Comparison of ENCODE assay signal across 15 cellular contexts in the genomic region with DNA sequence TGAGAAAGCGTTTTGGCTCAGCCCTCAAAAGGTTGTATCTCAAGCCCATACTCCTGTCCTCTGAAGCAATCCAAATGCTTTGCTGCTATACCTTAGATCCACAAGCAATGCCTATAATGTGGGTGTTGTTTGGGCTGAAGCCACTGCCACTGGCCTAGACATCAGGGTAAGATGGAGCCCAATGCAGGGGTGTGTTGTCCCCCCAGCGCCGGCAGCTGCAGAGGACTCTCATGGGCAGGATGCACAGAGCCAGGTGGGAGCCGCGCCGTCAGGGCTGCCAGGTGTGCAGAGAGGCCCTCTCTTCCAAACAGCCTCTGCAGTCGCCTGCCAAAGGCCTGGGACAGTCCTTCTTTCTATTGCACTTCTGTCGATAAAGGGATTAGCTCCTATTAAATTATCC.
DNase-seq lines count a peak whose midpoint lies in the region; TF ChIP-seq lines count a peak whose summit lies in the region.
"Had no signal": no experiment of that assay in that cellular context is flagged by ENCODE, and none has a peak within 500 bp of the region (broad histone marks: within the 10 kb centered on the region; RNA-seq: fewer than 3 reads in every experiment).

No MANE protein-coding gene starts in this region.

- CTCF ChIA-PET in activated CD4-positive, alpha-beta memory T cell treated with anti-CD3 and anti-CD28 coated beads, Interleukin-2, amount 10 ng/mL, durations not matched to agents 7 days and 5 days (lab: Charles Lee): no interaction called here
- CTCF ChIA-PET in activated CD4-positive, alpha-beta memory T cell treated with anti-CD3 and anti-CD28 coated beads for 36 hours (lab: Charles Lee): no interaction called here

- H3K27ac Mint-ChIP-seq in activated CD4-positive, alpha-beta memory T cell treated with anti-CD3 and anti-CD28 coated beads, Interleukin-2, amount 10 ng/mL, durations not matched to agents 7 days and 5 days: no peak overlapping the region
- H3K27ac Mint-ChIP-seq in activated CD4-positive, alpha-beta memory T cell treated with anti-CD3 and anti-CD28 coated beads for 36 hours: no peak overlapping the region
- H3K27ac Mint-ChIP-seq in chondrocyte (ENCODE audit: unreplicated experiment) (no peak overlapping the region), osteocyte (ENCODE audit: unreplicated experiment) (no peak overlapping the region)
- H3K27ac Mint-ChIP-seq: CD8-positive, alpha-beta memory T cell; HFFc6 had no signal

- peak; percentile 6 for DNase-seq in activated CD4-positive, alpha-beta memory T cell treated with anti-CD3 and anti-CD28 coated beads, Interleukin-2, amount 10 ng/mL, durations not matched to agents 7 days and 5 days
- no peak for DNase-seq in activated CD4-positive, alpha-beta memory T cell treated with anti-CD3 and anti-CD28 coated beads for 36 hours
- DNase-seq in chondrocyte (ENCODE audit: low spot score) (peak; percentile 67), osteocyte (ENCODE audit: extremely low spot score, unreplicated experiment) (peak; percentile 75), NCI-H446 (lab: John Stamatoyannopoulos, UW) (no peak), colonic mucosa (no peak)
- no peak for DNase-seq in activated CD4-positive, CD25-positive, alpha-beta regulatory T cell (lab: John Stamatoyannopoulos, UW)
- DNase-seq: 8988T; AML-193; Caco-2; CD8-positive, alpha-beta memory T cell; GF-D8; HCEC 1CT; HFFc6 had no signal

- TF ChIP-seq CTCF in chondrocyte (IDR thresholded peaks at IDR 0.05) (no peak), osteocyte (IDR thresholded peaks at IDR 0.05) (no peak), colonic mucosa (IDR thresholded peaks at IDR 0.05) (no peak)

- H3K27ac ChIP-seq in colonic mucosa: no peak overlapping the region
- H3K27ac ChIP-seq: BLaER1 had no signal

- H3K27me3 Mint-ChIP-seq in activated CD4-positive, alpha-beta memory T cell treated with anti-CD3 and anti-CD28 coated beads, Interleukin-2, amount 10 ng/mL, durations not matched to agents 7 days and 5 days: peaks cover 8% of the 10 kb centered on the region
- no peaks in the 10 kb centered on the region for H3K27me3 Mint-ChIP-seq in activated CD4-positive, alpha-beta memory T cell treated with anti-CD3 and anti-CD28 coated beads for 36 hours
- no peaks in the 10 kb centered on the region for H3K27me3 Mint-ChIP-seq in chondrocyte (ENCODE audit: low read depth)
- no peaks in the 10 kb centered on the region for H3K27me3 Mint-ChIP-seq in osteocyte (ENCODE audit: unreplicated experiment)

- no peaks in the 10 kb centered on the region for H3K4me1 ChIP-seq in colonic mucosa
- H3K4me1 ChIP-seq: BLaER1, Caco-2 had no signal

- intact Hi-C loops in activated CD4-positive, alpha-beta memory T cell treated with anti-CD3 and anti-CD28 coated beads for 36 hours (cut with micrococcal nuclease): no loop called here
- intact Hi-C loops in colonic mucosa (cut with DNase I): no loop called here

- H3K27me3 ChIP-seq in colonic mucosa: no peaks in the 10 kb centered on the region
- H3K27me3 ChIP-seq: BLaER1 had no signal

- no peak overlapping the region for H3K4me3 Mint-ChIP-seq in activated CD4-positive, alpha-beta memory T cell treated with anti-CD3 and anti-CD28 coated beads, Interleukin-2, amount 10 ng/mL, durations not matched to agents 7 days and 5 days
- no peak overlapping the region for H3K4me3 Mint-ChIP-seq in activated CD4-positive, alpha-beta memory T cell treated with anti-CD3 and anti-CD28 coated beads for 36 hours
- H3K4me3 Mint-ChIP-seq in chondrocyte (ENCODE audit: unreplicated experiment): no peak overlapping the region
- no peak overlapping the region for H3K4me3 Mint-ChIP-seq in osteocyte (ENCODE audit: unreplicated experiment)
- H3K4me3 Mint-ChIP-seq: CD8-positive, alpha-beta memory T cell; HFFc6 had no signal

- no peaks in the 10 kb centered on the region for H3K36me3 ChIP-seq in colonic mucosa
- H3K36me3 ChIP-seq: BLaER1 had no signal

- H3K9ac ChIP-seq in colonic mucosa (ENCODE audit: low read depth in 2 of 2, low read length in 2 of 2): no peak overlapping the region
- H3K9ac ChIP-seq: BLaER1 had no signal

- no peak overlapping the region for H3K4me3 ChIP-seq in colonic mucosa
- H3K4me3 ChIP-seq: BLaER1 had no signal

- POLR2A ChIA-PET in activated CD4-positive, alpha-beta memory T cell treated with anti-CD3 and anti-CD28 coated beads, Interleukin-2, amount 10 ng/mL, durations not matched to agents 7 days and 5 days (lab: Charles Lee): no interaction called here
- POLR2A ChIA-PET in activated CD4-positive, alpha-beta memory T cell treated with anti-CD3 and anti-CD28 coated beads for 36 hours (lab: Charles Lee): no interaction called here

- peaks cover 9% of the 10 kb centered on the region for H3K9me3 Mint-ChIP-seq in activated CD4-positive, alpha-beta memory T cell treated with anti-CD3 and anti-CD28 coated beads, Interleukin-2, amount 10 ng/mL, durations not matched to agents 7 days and 5 days
- peaks cover 10% of the 10 kb centered on the region for H3K9me3 Mint-ChIP-seq in activated CD4-positive, alpha-beta memory T cell treated with anti-CD3 and anti-CD28 coated beads for 36 hours
- H3K9me3 Mint-ChIP-seq in chondrocyte (ENCODE audit: low read depth) (peaks cover 21% of the 10 kb centered on the region), osteocyte (ENCODE audit: unreplicated experiment) (peaks cover 30% of the 10 kb centered on the region)

- H3K4me1 Mint-ChIP-seq in activated CD4-positive, alpha-beta memory T cell treated with anti-CD3 and anti-CD28 coated beads, Interleukin-2, amount 10 ng/mL, durations not matched to agents 7 days and 5 days: peaks cover 3% of the 10 kb centered on the region
- H3K4me1 Mint-ChIP-seq in activated CD4-positive, alpha-beta memory T cell treated with anti-CD3 and anti-CD28 coated beads for 36 hours (ENCODE audit: low read depth): no peaks in the 10 kb centered on the region
- H3K4me1 Mint-ChIP-seq in chondrocyte (ENCODE audit: low read depth) (no peaks in the 10 kb centered on the region), osteocyte (ENCODE audit: unreplicated experiment) (no peaks in the 10 kb centered on the region)
- H3K4me1 Mint-ChIP-seq: CD8-positive, alpha-beta memory T cell had no signal

- no peaks in the 10 kb centered on the region for H3K9me3 ChIP-seq in colonic mucosa
- H3K9me3 ChIP-seq: Caco-2 had no signal

- no peaks in the 10 kb centered on the region for H3K36me3 Mint-ChIP-seq in activated CD4-positive, alpha-beta memory T cell treated with anti-CD3 and anti-CD28 coated beads, Interleukin-2, amount 10 ng/mL, durations not matched to agents 7 days and 5 days (ENCODE audit: low read depth)
- H3K36me3 Mint-ChIP-seq in activated CD4-positive, alpha-beta memory T cell treated with anti-CD3 and anti-CD28 coated beads for 36 hours: no peaks in the 10 kb centered on the region
- H3K36me3 Mint-ChIP-seq in chondrocyte (ENCODE audit: low read depth) (no peaks in the 10 kb centered on the region), osteocyte (ENCODE audit: unreplicated experiment) (no peaks in the 10 kb centered on the region)
- H3K36me3 Mint-ChIP-seq: CD8-positive, alpha-beta memory T cell had no signal

Comparison
In these comparisons a context has a peak if more than half of its experiments do, and no peak if none do; other contexts are left out.
1. DNase-seq: peak in activated CD4-positive, alpha-beta memory T cell treated with anti-CD3 and anti-CD28 coated beads, Interleukin-2, amount 10 ng/mL, durations not matched to agents 7 days and 5 days (single experiment), chondrocyte (single experiment) and osteocyte (single experiment); none in activated CD4-positive, alpha-beta memory T cell treated with anti-CD3 and anti-CD28 coated beads for 36 hours (single experiment), NCI-H446 (0 of 2), colonic mucosa (single experiment) and activated CD4-positive, CD25-positive, alpha-beta regulatory T cell (0 of 4).